24 cellular contexts compared by ENCODE assay signal in genomic region chr12:104514127-104514810, GRCh38. TPM values are rescaled to one million over a fixed set of nuclear protein-coding genes. Genes with fewer than 3 reads are reported as not detected.
DNase-seq lines count a peak whose midpoint lies in the region; ATAC-seq and TF ChIP-seq lines count a peak whose summit lies in the region.
"Had no signal": no experiment of that assay in that cellular context is flagged by ENCODE, and none has a peak within 500 bp of the region (broad histone marks: within the 10 kb centered on the region; RNA-seq: fewer than 3 reads in every experiment).

No MANE protein-coding gene starts in this region.

- no peaks in the 10 kb centered on the region for H3K27me3 ChIP-seq in CD4-positive, alpha-beta memory T cell (ENCODE audit: insufficient read depth, low read length)
- H3K27me3 ChIP-seq in breast epithelium = no peaks in the 10 kb centered on the region
- H3K27me3 ChIP-seq: ascending aorta, tibial nerve had no signal

- no peak overlapping the region for H3K4me3 ChIP-seq in CD4-positive, alpha-beta memory T cell (ENCODE audit: low read length in 2 of 2)
- no peak overlapping the region for H3K4me3 ChIP-seq in mucosa of descending colon
- no peak overlapping the region for H3K4me3 ChIP-seq in breast epithelium
- H3K4me3 ChIP-seq: ascending aorta, SK-N-MC, tibial nerve had no signal

- TF ChIP-seq CTCF in natural killer cell (IDR thresholded peaks at IDR 0.05) = no peak
- TF ChIP-seq CTCF in mucosa of descending colon (IDR thresholded peaks at IDR 0.05) = no peak
- no peak for TF ChIP-seq CTCF in breast epithelium (IDR thresholded peaks at IDR 0.05)

- CTCF ChIA-PET in CD4-positive, alpha-beta memory T cell (lab: Charles Lee; ENCODE audit: partially characterized antibody) = interaction anchor here (1.8 kb wide), 2 partner anchors 9 to 11 kb away, joined by 4 to 6 read pairs; no protein-coding TSS in a partner anchor

- no peaks in the 10 kb centered on the region for H3K36me3 ChIP-seq in CD4-positive, alpha-beta memory T cell (ENCODE audit: insufficient read depth, low read length)
- no peaks in the 10 kb centered on the region for H3K36me3 ChIP-seq in mucosa of descending colon (ENCODE audit: low read depth)
- no peaks in the 10 kb centered on the region for H3K36me3 ChIP-seq in breast epithelium
- H3K36me3 ChIP-seq: ascending aorta, tibial nerve had no signal

- no peaks in the 10 kb centered on the region for H3K27me3 Mint-ChIP-seq in CD4-positive, alpha-beta memory T cell
- H3K27me3 Mint-ChIP-seq in IgD-negative memory B cell = peaks cover 1% of the 10 kb centered on the region
- H3K27me3 Mint-ChIP-seq in central memory CD8-positive, alpha-beta T cell = no peaks in the 10 kb centered on the region
- H3K27me3 Mint-ChIP-seq in natural killer cell (ENCODE audit: low read depth in 2 of 2) = no peaks in the 10 kb centered on the region
- H3K27me3 Mint-ChIP-seq: activated CD4-positive, alpha-beta T cell treated with anti-CD3 and anti-CD28 coated beads, Interleukin-2, amount 10 ng/mL, durations not matched to agents 7 days and 5 days; activated naive CD4-positive, alpha-beta T cell treated with anti-CD3 and anti-CD28 coated beads, Interleukin-2, amount 50 U/mL, for 24 hours; naive thymus-derived CD8-positive, alpha-beta T cell had no signal

- ATAC-seq in central memory CD8-positive, alpha-beta T cell (replicated peaks; ENCODE audit: extremely low read depth, poor library complexity, severe bottlenecking) = no peak
- ATAC-seq in natural killer cell (no peak), mucosa of descending colon (no peak)
- ATAC-seq: CD8-positive, alpha-beta T cell; naive thymus-derived CD8-positive, alpha-beta T cell; sciatic nerve had no signal

- peak overlapping the region in 5 of 7 donors; percentile 9 to 54 (median 40) for H3K27ac Mint-ChIP-seq in CD4-positive, alpha-beta memory T cell
- H3K27ac Mint-ChIP-seq in IgD-negative memory B cell (peak overlapping the region in 2 of 3 donors; percentile 46 to 96), natural killer cell (peak overlapping the region; percentile 3 to 87)
- peak overlapping the region; percentile 35 for H3K27ac Mint-ChIP-seq in central memory CD8-positive, alpha-beta T cell (ENCODE audit: low read depth)
- H3K27ac Mint-ChIP-seq: activated CD4-positive, alpha-beta T cell treated with anti-CD3 and anti-CD28 coated beads, Interleukin-2, amount 10 ng/mL, durations not matched to agents 7 days and 5 days; activated T-helper 1 cell treated with anti-CD3 and anti-CD28 coated beads, Interleukin-12 subunit alpha, Interleukin-12 subunit beta, Interleukin-2, Interleukin-4 antibody, amounts not matched to agents 30 ng/mL and 10 ng/mL and 1 ng/mL, durations not matched to agents 14 hours and 24 hours and 36 hours; CD8-positive, alpha-beta T cell had no signal

- H3K4me1 ChIP-seq in CD4-positive, alpha-beta memory T cell (ENCODE audit: insufficient read depth, low read length) = peaks cover 62% of the 10 kb centered on the region
- H3K4me1 ChIP-seq in mucosa of descending colon (ENCODE audit: low read depth) (peaks cover 7% of the 10 kb centered on the region), breast epithelium (no peaks in the 10 kb centered on the region)

- peak overlapping the region in 1 of 8 donors; percentile 32 for H3K4me3 Mint-ChIP-seq in CD4-positive, alpha-beta memory T cell
- H3K4me3 Mint-ChIP-seq in IgD-negative memory B cell (no peak overlapping the region), natural killer cell (no peak overlapping the region)
- no peak overlapping the region for H3K4me3 Mint-ChIP-seq in central memory CD8-positive, alpha-beta T cell
- H3K4me3 Mint-ChIP-seq: activated CD4-positive, alpha-beta T cell treated with anti-CD3 and anti-CD28 coated beads, Interleukin-2, amount 10 ng/mL, durations not matched to agents 7 days and 5 days; activated naive CD4-positive, alpha-beta T cell treated with anti-CD3 and anti-CD28 coated beads, Interleukin-2, amount 50 U/mL, for 24 hours; activated T-helper 1 cell treated with anti-CD3 and anti-CD28 coated beads, Interleukin-12 subunit alpha, Interleukin-12 subunit beta, Interleukin-2, Interleukin-4 antibody, amounts not matched to agents 30 ng/mL and 10 ng/mL and 1 ng/mL, durations not matched to agents 14 hours and 24 hours and 36 hours; CD8-positive, alpha-beta T cell; naive thymus-derived CD8-positive, alpha-beta T cell had no signal

- no peaks in the 10 kb centered on the region for H3K9me3 Mint-ChIP-seq in CD4-positive, alpha-beta memory T cell
- H3K9me3 Mint-ChIP-seq in IgD-negative memory B cell (no peaks in the 10 kb centered on the region), natural killer cell (no peaks in the 10 kb centered on the region)
- no peaks in the 10 kb centered on the region for H3K9me3 Mint-ChIP-seq in central memory CD8-positive, alpha-beta T cell
- H3K9me3 Mint-ChIP-seq: activated naive CD4-positive, alpha-beta T cell treated with anti-CD3 and anti-CD28 coated beads, Interleukin-2, amount 50 U/mL, for 24 hours; activated T-helper 1 cell treated with anti-CD3 and anti-CD28 coated beads, Interleukin-12 subunit alpha, Interleukin-12 subunit beta, Interleukin-2, Interleukin-4 antibody, amounts not matched to agents 30 ng/mL and 10 ng/mL and 1 ng/mL, durations not matched to agents 14 hours and 24 hours and 36 hours; CD8-positive, alpha-beta T cell had no signal

- no peaks in the 10 kb centered on the region for H3K9me3 ChIP-seq in CD4-positive, alpha-beta memory T cell (ENCODE audit: control insufficient read depth in 1 of 2, low read length in 2 of 2)
- H3K9me3 ChIP-seq in mucosa of descending colon = no peaks in the 10 kb centered on the region
- no peaks in the 10 kb centered on the region for H3K9me3 ChIP-seq in breast epithelium
- H3K9me3 ChIP-seq: ascending aorta, tibial nerve had no signal

- H3K36me3 Mint-ChIP-seq in CD4-positive, alpha-beta memory T cell = peaks cover 2 to 8% of the 10 kb centered on the region in 2 donors
- H3K36me3 Mint-ChIP-seq in IgD-negative memory B cell (peaks cover 2% of the 10 kb centered on the region), natural killer cell (no peaks in the 10 kb centered on the region)
- H3K36me3 Mint-ChIP-seq in central memory CD8-positive, alpha-beta T cell (ENCODE audit: insufficient read depth) = peaks cover 2% of the 10 kb centered on the region
- H3K36me3 Mint-ChIP-seq: activated naive CD4-positive, alpha-beta T cell treated with anti-CD3 and anti-CD28 coated beads, Interleukin-2, amount 50 U/mL, for 24 hours; CD8-positive, alpha-beta T cell; naive thymus-derived CD8-positive, alpha-beta T cell had no signal

- H3K4me1 Mint-ChIP-seq in CD4-positive, alpha-beta memory T cell = peaks cover 56 to 91% (median 75%) of the 10 kb centered on the region in 4 donors
- H3K4me1 Mint-ChIP-seq in IgD-negative memory B cell = peaks cover 36 to 52% (median 37%) of the 10 kb centered on the region in 3 donors
- peaks cover 86% of the 10 kb centered on the region for H3K4me1 Mint-ChIP-seq in central memory CD8-positive, alpha-beta T cell
- peaks cover 88% of the 10 kb centered on the region in 2 donors for H3K4me1 Mint-ChIP-seq in natural killer cell

- no peak for TF ChIP-seq POLR2A in breast epithelium (IDR thresholded peaks at IDR 0.05)

- POLR2A ChIA-PET in CD4-positive, alpha-beta memory T cell (lab: Charles Lee; ENCODE audit: partially characterized antibody) = no interaction called here

- no peak for DNase-seq in CD4-positive, alpha-beta memory T cell
- DNase-seq in central memory CD8-positive, alpha-beta T cell (ENCODE audit: low spot score in 2 of 2) = no peak
- DNase-seq in natural killer cell (no peak), NCI-H69 (lab: John Stamatoyannopoulos, UW) (no peak), mucosa of descending colon (no peak), breast epithelium (ENCODE audit: low spot score in 2 of 2) (no peak), NCI-H1092 (lab: John Stamatoyannopoulos, UW) (no peak)
- DNase-seq: activated CD4-positive, alpha-beta T cell treated with anti-CD3 and anti-CD28 coated beads, Interleukin-2, amount 10 ng/mL, durations not matched to agents 7 days and 5 days; CD8-positive, alpha-beta T cell; DMS53; GDM1; glutamatergic neuron; naive thymus-derived CD8-positive, alpha-beta T cell; NCI-H748 treated with DMSO at 0.1 percent for 48 hours; RPMI8226 had no signal

- H3K27ac ChIP-seq in CD4-positive, alpha-beta memory T cell (ENCODE audit: low read depth, low read length) = no peak overlapping the region
- no peak overlapping the region for H3K27ac ChIP-seq in breast epithelium
- H3K27ac ChIP-seq: ascending aorta, epithelial cell of prostate, KMS-11, SK-N-MC, tibial nerve had no signal

- intact Hi-C loops in CD4-positive, alpha-beta memory T cell (cut with micrococcal nuclease) = no loop called here
- intact Hi-C loops in natural killer cell (cut with micrococcal nuclease) = no loop called here
- intact Hi-C loops in mucosa of descending colon (cut with DNase I, micrococcal nuclease) = no loop called here
- intact Hi-C loops in breast epithelium (cut with DNase I; ENCODE audit: low total_unique reads) = no loop called here

RNA-seq across cellular contexts. Expression of gene CHST11, which starts 57.5 kb away (rescaled TPM):
- total RNA-seq in CD4-positive, alpha-beta memory T cell = 10 to 100 TPM; 55.1 to 55.8 TPM
- polyA plus RNA-seq in CD4-positive, alpha-beta memory T cell = 10 to 100 TPM; 63.8 to 64.6 TPM
- 41.7 TPM for polyA plus RNA-seq in IgD-negative memory B cell
- total RNA-seq in natural killer cell (100 to 1,000 TPM in 1 of 3 donors, 10 to 100 TPM in 2; 85.3 to 118 (median 96.1) TPM), mucosa of descending colon (10 to 100 TPM in 1 of 3 donors, 1 to 10 TPM in 2; 3.3 to 15.2 (median 6.6) TPM), breast epithelium (10 to 100 TPM; 12.5 to 16.4 (median 15.5) TPM)
